9 cellular contexts compared by ENCODE assay signal in genomic region chr6:107786709-107787588, GRCh38. TPM values are rescaled to one million over a fixed set of nuclear protein-coding genes. Genes with fewer than 3 reads are reported as not detected.
DNase-seq lines count a peak whose midpoint lies in the region; ATAC-seq and TF ChIP-seq lines count a peak whose summit lies in the region.
"Had no signal": no experiment of that assay in that cellular context is flagged by ENCODE, and none has a peak within 500 bp of the region (broad histone marks: within the 10 kb centered on the region; RNA-seq: fewer than 3 reads in every experiment).

No MANE protein-coding gene starts in this region.

- ATAC-seq in GM18907 (IDR thresholded peaks at IDR 0.05; ENCODE audit: unreplicated experiment), result peak; percentile 57
- ATAC-seq in HG02759 (IDR thresholded peaks at IDR 0.05; ENCODE audit: unreplicated experiment), result peak; percentile 74
- peak; percentile 59 to 81 for ATAC-seq in natural killer cell treated with Interleukin-12 subunit alpha and Interleukin-12 subunit beta and Interleukin-15 and Interleukin-18, amount 100 ng/mL, for 72 hours

- H3K4me3 ChIP-seq in Peyer's patch (no peak overlapping the region), mesendoderm (ENCODE audit: low read length) (no peak overlapping the region)
- H3K4me3 ChIP-seq: HAP-1 had no signal

- H3K36me3 ChIP-seq in Peyer's patch, result no peaks in the 10 kb centered on the region
- no peaks in the 10 kb centered on the region for H3K36me3 ChIP-seq in mesendoderm (ENCODE audit: control insufficient read depth, insufficient read depth, low read length)
- H3K36me3 ChIP-seq: HAP-1 had no signal

- peaks cover 43 to 54% of the 10 kb centered on the region in 2 donors for H3K4me1 Mint-ChIP-seq in natural killer cell treated with Interleukin-12 subunit alpha and Interleukin-12 subunit beta and Interleukin-15 and Interleukin-18, amount 100 ng/mL, for 72 hours (ENCODE audit: low read depth in 2 of 2)

- H2BK15ac ChIP-seq in mesendoderm (replicated peaks; ENCODE audit: low read depth), result no peak overlapping the region

- H3K27ac ChIP-seq in Peyer's patch, result peak overlapping the region in 3 of 4 donors; percentile 11 to 49 (median 44)
- H3K27ac ChIP-seq in substantia nigra (ENCODE audit: low read depth, low read length, poor library complexity, severe bottlenecking), result no peak overlapping the region
- no peak overlapping the region for H3K27ac ChIP-seq in mesendoderm (ENCODE audit: low read depth, low read length)

- H3K23ac ChIP-seq in mesendoderm (ENCODE audit: low read length), result no peak overlapping the region

- H2BK120ac ChIP-seq in mesendoderm (ENCODE audit: low read depth, low read length), result no peak overlapping the region

- no peak overlapping the region for H3K4me2 ChIP-seq in mesendoderm (ENCODE audit: low read length)

- no peak for TF ChIP-seq CTCF in Peyer's patch (IDR thresholded peaks at IDR 0.05)

- H3K27ac Mint-ChIP-seq in natural killer cell treated with Interleukin-12 subunit alpha and Interleukin-12 subunit beta and Interleukin-15 and Interleukin-18, amount 100 ng/mL, for 72 hours, result peak overlapping the region; percentile 66 to 82

- no peak overlapping the region for H3K56ac ChIP-seq in mesendoderm (ENCODE audit: low read length)

- no peak overlapping the region for H2AK5ac ChIP-seq in mesendoderm (ENCODE audit: low read length)

- no peak overlapping the region for H3K9ac ChIP-seq in mesendoderm (ENCODE audit: low read length)

- no peaks in the 10 kb centered on the region for H3K79me1 ChIP-seq in mesendoderm (ENCODE audit: low read length)

- H3K27me3 Mint-ChIP-seq in natural killer cell treated with Interleukin-12 subunit alpha and Interleukin-12 subunit beta and Interleukin-15 and Interleukin-18, amount 100 ng/mL, for 72 hours, result no peaks in the 10 kb centered on the region

- no peak overlapping the region for H2BK5ac ChIP-seq in mesendoderm (ENCODE audit: low read length)

- H3K9me3 Mint-ChIP-seq in natural killer cell treated with Interleukin-12 subunit alpha and Interleukin-12 subunit beta and Interleukin-15 and Interleukin-18, amount 100 ng/mL, for 72 hours, result no peaks in the 10 kb centered on the region

- H3K27me3 ChIP-seq in Peyer's patch (no peaks in the 10 kb centered on the region), mesendoderm (ENCODE audit: insufficient read depth, low read length, poor library complexity) (no peaks in the 10 kb centered on the region)

- H3K4me1 ChIP-seq in Peyer's patch, result peaks cover 0 to 9% (median 1%) of the 10 kb centered on the region in 4 donors
- H3K4me1 ChIP-seq in mesendoderm (ENCODE audit: control insufficient read depth, low read depth, low read length), result no peaks in the 10 kb centered on the region
- H3K4me1 ChIP-seq: HAP-1 had no signal

- WGBS in mesendoderm (ENCODE audit: extremely low coverage, insufficient coverage, low lambda C conversion rate), result no CpG with 5 or more reads among the region's 10 CpGs

- DNase-seq in Peyer's patch (peak in 2 of 3 donors; percentile 48 to 75), substantia nigra (lab: John Stamatoyannopoulos, UW) (no peak), H4 (ENCODE audit: low spot score) (no peak), mesendoderm (no peak), DMS79 treated with DMSO at 0.1 percent for 48 hours (lab: John Stamatoyannopoulos, UW) (no peak)
- DNase-seq in natural killer cell treated with Interleukin-12 subunit alpha and Interleukin-12 subunit beta and Interleukin-15 and Interleukin-18, amount 100 ng/mL, for 72 hours (ENCODE audit: low spot score), result no peak

- H4K8ac ChIP-seq in mesendoderm (ENCODE audit: low read depth, low read length), result no peak overlapping the region

- no peaks in the 10 kb centered on the region for H3K9me3 ChIP-seq in Peyer's patch
- H3K9me3 ChIP-seq: HAP-1 had no signal

- no peaks in the 10 kb centered on the region for H3K36me3 Mint-ChIP-seq in natural killer cell treated with Interleukin-12 subunit alpha and Interleukin-12 subunit beta and Interleukin-15 and Interleukin-18, amount 100 ng/mL, for 72 hours

- H4K5ac ChIP-seq in mesendoderm (ENCODE audit: low read length), result no peak overlapping the region

- H3K79me2 ChIP-seq in mesendoderm (ENCODE audit: control insufficient read depth, insufficient read depth, low read length), result no peaks in the 10 kb centered on the region

- peak overlapping the region; percentile 76 for H3K4me3 Mint-ChIP-seq in natural killer cell treated with Interleukin-12 subunit alpha and Interleukin-12 subunit beta and Interleukin-15 and Interleukin-18, amount 100 ng/mL, for 72 hours

- no peak for TF ChIP-seq POLR2A in Peyer's patch (IDR thresholded peaks at IDR 0.05)

- no peak overlapping the region for H3K18ac ChIP-seq in mesendoderm (ENCODE audit: low read length)

- H3K4ac ChIP-seq in mesendoderm (ENCODE audit: low read depth, low read length), result no peak overlapping the region

RNA-seq across cellular contexts. Expression of gene SCML4, which starts 37.2 kb away (rescaled TPM):
- total RNA-seq in Peyer's patch, result 10 to 100 TPM; 17.0 to 31.4 (median 22.1) TPM
- total RNA-seq in natural killer cell treated with Interleukin-12 subunit alpha and Interleukin-12 subunit beta and Interleukin-15 and Interleukin-18, amount 100 ng/mL, for 72 hours, result 1 to 10 TPM in 1 of 2 donors, under 1 TPM in 1; 0.33 to 2.9 TPM
- not detected in 2 replicates for total RNA-seq in H4 (2014; rRNA removed; shearing (Covaris generic))
- not detected for polyA plus RNA-seq in mesendoderm (2013, experiment 1 of 2)
- not detected for polyA plus RNA-seq in mesendoderm (2013, experiment 2 of 2)

Comparison
In these comparisons a context has a peak if more than half of its experiments do, and no peak if none do; other contexts are left out.
1. DNase-seq: peak in Peyer's patch (2 of 3); none in natural killer cell treated with Interleukin-12 subunit alpha and Interleukin-12 subunit beta and Interleukin-15 and Interleukin-18, amount 100 ng/mL, for 72 hours (single experiment), substantia nigra (0 of 49), H4 (single experiment), mesendoderm (single experiment) and DMS79 treated with DMSO at 0.1 percent for 48 hours (single experiment).
2. H3K27ac ChIP-seq: peak in Peyer's patch (3 of 4); none in substantia nigra (single experiment) and mesendoderm (single experiment).
3. RNA of gene SCML4, which starts 37.2 kb away (total RNA-seq): 17.0 to 31.4 TPM in Peyer's patch; 0.33 to 2.9 TPM in natural killer cell treated with Interleukin-12 subunit alpha and Interleukin-12 subunit beta and Interleukin-15 and Interleukin-18, amount 100 ng/mL, for 72 hours and not detected in H4; every median in the first group is over 4 times any median in the second.
4. Peak in every context shown above with its lines, with median percentiles within 50 percentile points of each other: ATAC-seq.